Comparison of ENCODE assay signal across 21 cellular contexts in the genomic region with DNA sequence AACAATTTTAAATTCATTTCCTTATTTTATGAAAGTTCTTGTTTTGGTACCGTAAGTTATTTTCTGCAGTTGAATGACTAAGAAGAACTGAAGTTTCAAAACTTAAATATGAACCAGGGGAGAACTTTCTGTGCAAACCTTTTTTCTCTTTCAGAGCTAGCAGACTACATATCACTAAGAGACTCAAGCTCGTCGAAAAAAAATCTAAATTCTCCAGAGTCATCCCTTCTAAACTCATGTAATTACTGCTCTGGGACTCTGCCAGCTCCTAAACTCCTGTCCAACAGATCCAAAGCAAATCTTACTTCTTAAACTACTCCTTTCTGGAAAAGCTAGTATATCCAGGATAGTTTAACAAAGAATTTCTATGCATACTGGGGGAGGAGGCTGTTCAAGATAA.
A peak's percentile ranks its signal among the peaks of the same experiment; 100 is the strongest.
DNase-seq lines count a peak whose midpoint lies in the region; ATAC-seq and TF ChIP-seq lines count a peak whose summit lies in the region.
"Had no signal": no experiment of that assay in that cellular context is flagged by ENCODE, and none has a peak within 500 bp of the region (broad histone marks: within the 10 kb centered on the region; RNA-seq: fewer than 3 reads in every experiment).

No MANE protein-coding gene starts in this region.

- H3K27ac ChIP-seq in HUES48 (ENCODE audit: low read depth, low read length), result peak overlapping the region; percentile 98
- H3K27ac ChIP-seq in trophoblast cell (ENCODE audit: low read depth, low read length), result peak overlapping the region; percentile 74
- H3K27ac ChIP-seq in PC-3 (ENCODE audit: low read length), result no peak overlapping the region
- H3K27ac ChIP-seq: body of pancreas, coronary artery, testis had no signal

- peak overlapping the region; percentile 95 for H3K27ac Mint-ChIP-seq in WTC11
- H3K27ac Mint-ChIP-seq: activated CD8-positive, alpha-beta T cell treated with anti-CD3 and anti-CD28 coated beads, Interleukin-2, amount 10 ng/mL, durations not matched to agents 7 days and 5 days; activated naive CD4-positive, alpha-beta T cell treated with anti-CD3 and anti-CD28 coated beads, Interleukin-2, amount 50 U/mL, for 24 hours; activated T-cell treated with anti-CD3 and anti-CD28 coated beads, Interleukin-2, amount 50 U/mL, for 24 hours; CD8-positive, alpha-beta T cell; T-helper 17 cell had no signal

- no peak for DNase-seq in WTC11 (ENCODE audit: low spot score)
- DNase-seq in trophoblast cell, result no peak
- DNase-seq in PC-3, result no peak
- DNase-seq in NCI-H146 treated with DMSO at 0.1 percent for 48 hours (lab: John Stamatoyannopoulos, UW; ENCODE audit: unreplicated experiment), result no peak
- DNase-seq: activated CD4-positive, CD25-positive, alpha-beta regulatory T cell; activated CD8-positive, alpha-beta T cell treated with anti-CD3 and anti-CD28 coated beads, Interleukin-2, amount 10 ng/mL, durations not matched to agents 7 days and 5 days; activated T-cell treated with anti-CD3 and anti-CD28 coated beads, Interleukin-2, amount 50 U/mL, for 24 hours; body of pancreas; CD8-positive, alpha-beta T cell; DND-41; left cardiac atrium; NCI-H1436; NCI-H2171; T-helper 17 cell; testis had no signal

- CTCF ChIA-PET in WTC11 (lab: Charles Lee) (interaction anchor here (0.8 to 8.4 kb wide), 10 partner anchors 10 to 259 kb away, joined by 3 to 85 read pairs (median 6); a partner anchor contains a TSS), PC-3 (lab: Charles Lee) (interaction anchor here (0.6 kb wide), 1 partner anchor 362 kb away, joined by 3 read pairs; no protein-coding TSS in a partner anchor)

- peaks cover 7% of the 10 kb centered on the region for H3K79me1 ChIP-seq in trophoblast cell (ENCODE audit: low read length)

- H4K8ac ChIP-seq in trophoblast cell (ENCODE audit: low read depth, low read length), result no peak overlapping the region

- H3K4me1 ChIP-seq in HUES48 (ENCODE audit: control insufficient read depth, insufficient read depth, low read length) (peaks cover 74% of the 10 kb centered on the region), iPS-15b (ENCODE audit: control insufficient read depth, insufficient read depth, low read length) (peaks cover 57% of the 10 kb centered on the region), trophoblast cell (ENCODE audit: control insufficient read depth in 1 of 2, insufficient read depth in 2 of 2, low read length in 2 of 2) (peaks cover 6 to 13% of the 10 kb centered on the region in 2 experiments), PC-3 (ENCODE audit: insufficient read depth, low read length) (no peaks in the 10 kb centered on the region)

- no TSS peak for BruUV-seq in PC-3 (replicated peaks; lab: Mats Ljungman, UMichigan)

- H2BK120ac ChIP-seq in trophoblast cell (ENCODE audit: insufficient read depth, low read length, poor library complexity), result peak overlapping the region; percentile 22

- H3K4me1 Mint-ChIP-seq in WTC11, result peaks cover 81% of the 10 kb centered on the region
- H3K4me1 Mint-ChIP-seq: activated naive CD4-positive, alpha-beta T cell treated with anti-CD3 and anti-CD28 coated beads, Interleukin-2, amount 50 U/mL, for 24 hours had no signal

- H2BK5ac ChIP-seq in trophoblast cell (ENCODE audit: low read depth, low read length, poor library complexity), result no peak overlapping the region

- no peak overlapping the region for H2BK12ac ChIP-seq in trophoblast cell (ENCODE audit: low read length)

- no peaks in the 10 kb centered on the region for H4K20me1 ChIP-seq in PC-3 (ENCODE audit: low read length)

- H3K4me2 ChIP-seq in trophoblast cell (ENCODE audit: low read length) (peak overlapping the region; percentile 47), PC-3 (ENCODE audit: low read length) (no peak overlapping the region)

- H3K9me2 ChIP-seq in PC-3 (replicated peaks; ENCODE audit: low read length), result no peaks in the 10 kb centered on the region

- no peak overlapping the region for H4K91ac ChIP-seq in trophoblast cell (ENCODE audit: low read depth, low read length)

- H3K4ac ChIP-seq in trophoblast cell (ENCODE audit: low read depth, low read length), result no peak overlapping the region

- no peak for TF ChIP-seq CTCF in WTC11 (IDR thresholded peaks at IDR 0.05)
- no peak for TF ChIP-seq CTCF in PC-3 (conservative IDR thresholded peaks at IDR 0.05; ENCODE audit: low read depth, low read length)

- H3F3A ChIP-seq in PC-3 (ENCODE audit: low read length, unreplicated experiment), result no peaks in the 10 kb centered on the region

- no peak overlapping the region for H3K14ac ChIP-seq in trophoblast cell (ENCODE audit: low read length)

- H3K9me3 ChIP-seq in HUES48 (ENCODE audit: control insufficient read depth, insufficient read depth, low read length), result no peaks in the 10 kb centered on the region
- no peaks in the 10 kb centered on the region for H3K9me3 ChIP-seq in iPS-15b (ENCODE audit: control insufficient read depth, insufficient read depth, low read length)
- H3K9me3 ChIP-seq in trophoblast cell (ENCODE audit: insufficient read depth, low read depth, low read length), result peaks cover 1% of the 10 kb centered on the region
- H3K9me3 ChIP-seq in PC-3 (ENCODE audit: low read length), result no peaks in the 10 kb centered on the region
- H3K9me3 ChIP-seq: body of pancreas, testis had no signal

- H3K9me3 Mint-ChIP-seq in WTC11, result no peaks in the 10 kb centered on the region
- H3K9me3 Mint-ChIP-seq: activated naive CD4-positive, alpha-beta T cell treated with anti-CD3 and anti-CD28 coated beads, Interleukin-2, amount 50 U/mL, for 24 hours; activated T-cell treated with anti-CD3 and anti-CD28 coated beads, Interleukin-2, amount 50 U/mL, for 24 hours; CD8-positive, alpha-beta T cell had no signal

- H3K18ac ChIP-seq in trophoblast cell (ENCODE audit: low read length), result no peak overlapping the region

- H3K27me3 ChIP-seq in HUES48 (ENCODE audit: control insufficient read depth, insufficient read depth, low read length) (no peaks in the 10 kb centered on the region), iPS-15b (ENCODE audit: control insufficient read depth, insufficient read depth, low read length) (no peaks in the 10 kb centered on the region), trophoblast cell (ENCODE audit: insufficient read depth, low read length) (no peaks in the 10 kb centered on the region), PC-3 (ENCODE audit: low read length) (no peaks in the 10 kb centered on the region)
- H3K27me3 ChIP-seq: body of pancreas, testis had no signal

- H3K4me3 ChIP-seq in HUES48 (ENCODE audit: low read depth, low read length) (peak overlapping the region; percentile 61), iPS-15b (ENCODE audit: low read depth, low read length) (peak overlapping the region; percentile 49), trophoblast cell (ENCODE audit: low read depth, low read length) (no peak overlapping the region), PC-3 (ENCODE audit: low read length) (no peak overlapping the region)
- H3K4me3 ChIP-seq: body of pancreas, coronary artery, testis had no signal

- POLR2A ChIA-PET in WTC11 (lab: Charles Lee) (interaction anchor here (0.5 to 1.1 kb wide), 2 partner anchors 10 to 286 kb away, joined by 3 read pairs; no protein-coding TSS in a partner anchor), PC-3 (lab: Charles Lee; ENCODE audit: unreplicated experiment) (no interaction called here)

- no CpG with 5 or more reads among the region's 3 CpGs for WGBS in trophoblast cell (ENCODE audit: extremely low coverage, insufficient coverage, insufficient read length)

- H3K27me3 Mint-ChIP-seq in WTC11 (ENCODE audit: low read depth), result no peaks in the 10 kb centered on the region

- H3K36me3 ChIP-seq in HUES48 (ENCODE audit: control insufficient read depth, insufficient read depth, low read length), result no peaks in the 10 kb centered on the region
- H3K36me3 ChIP-seq in iPS-15b (ENCODE audit: control insufficient read depth, insufficient read depth, low read length), result no peaks in the 10 kb centered on the region
- H3K36me3 ChIP-seq in trophoblast cell (ENCODE audit: control insufficient read depth in 1 of 2, insufficient read depth in 2 of 2, low read length in 2 of 2), result no peaks in the 10 kb centered on the region
- H3K36me3 ChIP-seq in PC-3 (ENCODE audit: low read depth, low read length), result no peaks in the 10 kb centered on the region

- H3K36me3 Mint-ChIP-seq in WTC11, result peaks cover 3% of the 10 kb centered on the region; the same call in 1 of the 2 replicates
- H3K36me3 Mint-ChIP-seq: activated naive CD4-positive, alpha-beta T cell treated with anti-CD3 and anti-CD28 coated beads, Interleukin-2, amount 50 U/mL, for 24 hours; CD8-positive, alpha-beta T cell had no signal

- ATAC-seq in WTC11 (no peak), PC-3 (no peak), HG03175 (IDR thresholded peaks at IDR 0.05; ENCODE audit: unreplicated experiment) (no peak), HG03520 (IDR thresholded peaks at IDR 0.05; ENCODE audit: unreplicated experiment) (no peak)
- ATAC-seq: activated CD8-positive, alpha-beta T cell treated with anti-CD3 and anti-CD28 coated beads, Interleukin-2, amount 10 ng/mL, durations not matched to agents 7 days and 5 days; body of pancreas; CD8-positive, alpha-beta T cell; T-helper 17 cell had no signal

- H3K23ac ChIP-seq in trophoblast cell (ENCODE audit: low read length), result no peak overlapping the region

- H3K4me3 Mint-ChIP-seq in WTC11, result peak overlapping the region; percentile 60
- H3K4me3 Mint-ChIP-seq: activated CD8-positive, alpha-beta T cell treated with anti-CD3 and anti-CD28 coated beads, Interleukin-2, amount 10 ng/mL, durations not matched to agents 7 days and 5 days; activated naive CD4-positive, alpha-beta T cell treated with anti-CD3 and anti-CD28 coated beads, Interleukin-2, amount 50 U/mL, for 24 hours; activated T-cell treated with anti-CD3 and anti-CD28 coated beads, Interleukin-2, amount 50 U/mL, for 24 hours; CD8-positive, alpha-beta T cell; T-helper 17 cell had no signal

- H4K12ac ChIP-seq in trophoblast cell (ENCODE audit: low read depth, low read length), result no peak overlapping the region

- H3K79me2 ChIP-seq in trophoblast cell (ENCODE audit: control insufficient read depth, insufficient read depth, low read length, poor library complexity) (peaks cover 5% of the 10 kb centered on the region), PC-3 (ENCODE audit: low read length) (no peaks in the 10 kb centered on the region)

- no peak overlapping the region for H2AK5ac ChIP-seq in trophoblast cell (ENCODE audit: low read length)

- H3K9ac ChIP-seq in HUES48 (ENCODE audit: low read depth, low read length) (peak overlapping the region; percentile 63), iPS-15b (ENCODE audit: low read depth, low read length) (peak overlapping the region; percentile 29), trophoblast cell (ENCODE audit: low read length) (no peak overlapping the region), PC-3 (ENCODE audit: low read length) (no peak overlapping the region)

- intact Hi-C loops in PC-3 (cut with micrococcal nuclease), result no loop called here

- H2AFZ ChIP-seq in trophoblast cell (ENCODE audit: insufficient read depth, low read length, poor library complexity) (no peak overlapping the region), PC-3 (ENCODE audit: low read length) (no peak overlapping the region)

TF ChIP-seq in WTC11, 78 proteins besides CTCF, POLR2A, EP300 and RAD21:
- TF ChIP-seq CREM (CRISPR knock-in tag; IDR thresholded peaks at IDR 0.05) (no peak), NR3C1 (CRISPR knock-in tag; conservative IDR thresholded peaks at IDR 0.05; ENCODE audit: low read depth) (no peak), MYBL2 (CRISPR knock-in tag; IDR thresholded peaks at IDR 0.05) (no peak)

Comparison
In these comparisons a context has a peak if more than half of its experiments do, and no peak if none do; other contexts are left out.
1. H3K4me3 ChIP-seq: peak in HUES48 (single experiment) and iPS-15b (single experiment); none in trophoblast cell (single experiment) and PC-3 (single experiment).
2. H3K9ac ChIP-seq: peak in HUES48 (single experiment) and iPS-15b (single experiment); none in trophoblast cell (single experiment) and PC-3 (single experiment).